In genomic region chr14:27725482-27725881, GRCh38 we compare ENCODE assay signal across 24 cellular contexts.
DNase-seq lines count a peak whose midpoint lies in the region; ATAC-seq, FAIRE-seq and TF ChIP-seq lines count a peak whose summit lies in the region.
"Had no signal": no experiment of that assay in that cellular context is flagged by ENCODE, and none has a peak within 500 bp of the region (broad histone marks: within the 10 kb centered on the region; RNA-seq: fewer than 3 reads in every experiment).

No MANE protein-coding gene starts in this region.

- no peaks in the 10 kb centered on the region for H3K27me3 ChIP-seq in HepG2 (ENCODE audit: control insufficient read depth in 1 of 2, insufficient read depth in 2 of 2, low read length in 2 of 2)
- no peaks in the 10 kb centered on the region for H3K27me3 ChIP-seq in right lobe of liver
- no peaks in the 10 kb centered on the region for H3K27me3 ChIP-seq in Karpas-422 (ENCODE audit: low read length)
- no peaks in the 10 kb centered on the region for H3K27me3 ChIP-seq in body of pancreas
- H3K27me3 ChIP-seq: BE2C, BLaER1 had no signal

- TF ChIP-seq EP300 in HepG2 (IDR thresholded peaks at IDR 0.05; ENCODE audit: low read depth in 2 of 2, low read length in 2 of 2), result no peak
- TF ChIP-seq EP300 in HepG2 (CRISPR knock-in tag; IDR thresholded peaks at IDR 0.05; ENCODE audit: borderline replicate concordance), result no peak

- H3K27ac ChIP-seq in HepG2 (ENCODE audit: extremely low read length, insufficient read depth, low read length) (no peak overlapping the region), right lobe of liver (no peak overlapping the region), Karpas-422 (ENCODE audit: low read length) (no peak overlapping the region), body of pancreas (no peak overlapping the region)
- H3K27ac ChIP-seq: 22Rv1, BLaER1 had no signal

- TF ChIP-seq POLR2A in HepG2 (IDR thresholded peaks at IDR 0.05; ENCODE audit: insufficient read depth in 1 of 2, low read depth in 2 of 2, low read length in 2 of 2) (no peak), right lobe of liver (IDR thresholded peaks at IDR 0.05) (no peak), body of pancreas (IDR thresholded peaks at IDR 0.05) (no peak)

- H3K9ac ChIP-seq in HepG2 (ENCODE audit: insufficient read depth, low read depth, low read length), result no peak overlapping the region
- no peak overlapping the region for H3K9ac ChIP-seq in Karpas-422 (ENCODE audit: low read length)
- H3K9ac ChIP-seq: BLaER1 had no signal

- in situ Hi-C loops in HepG2 (cut with HindIII; ENCODE audit: extremely low pct_ligation_motif_present, low pct_unique_long_range_greater_than_20kb), result no loop called here

- 2% methylated on average over 4 of the region's 4 CpGs for WGBS in HepG2 (ENCODE audit: low lambda C conversion rate)
- 42% methylated on average over 3 of the region's 4 CpGs for WGBS in right lobe of liver (ENCODE audit: insufficient coverage, low coverage, low lambda C conversion rate, missing lambda C conversion rate)
- WGBS in body of pancreas, 2 donors, result 26 to 30% methylated on average over 4 of the region's 4 CpGs

- H3K4me1 ChIP-seq in HepG2 (ENCODE audit: insufficient read depth, low read length) (no peaks in the 10 kb centered on the region), right lobe of liver (no peaks in the 10 kb centered on the region), Karpas-422 (ENCODE audit: low read length) (no peaks in the 10 kb centered on the region), body of pancreas (no peaks in the 10 kb centered on the region)
- H3K4me1 ChIP-seq: BE2C, BLaER1 had no signal

- no peaks in the 10 kb centered on the region for H3K36me3 ChIP-seq in HepG2 (replicated peaks in 1 of 2; ENCODE audit: control insufficient read depth in 1 of 2, insufficient read depth in 2 of 2, low read length in 2 of 2)
- H3K36me3 ChIP-seq in right lobe of liver, result no peaks in the 10 kb centered on the region
- H3K36me3 ChIP-seq in Karpas-422 (ENCODE audit: insufficient read depth, low read length), result no peaks in the 10 kb centered on the region
- no peaks in the 10 kb centered on the region for H3K36me3 ChIP-seq in body of pancreas (replicated peaks in 1 of 2; ENCODE audit: insufficient read depth in 1 of 2, low read depth in 2 of 2)
- H3K36me3 ChIP-seq: BE2C, BLaER1 had no signal

- H3K79me2 ChIP-seq in HepG2 (ENCODE audit: insufficient read depth, low read length) (no peaks in the 10 kb centered on the region), Karpas-422 (ENCODE audit: low read length) (no peaks in the 10 kb centered on the region)

- no peak for FAIRE-seq in HepG2 (lab: Jason Lieb, UNC)
- FAIRE-seq: GM12878, GM12892, GM18507 had no signal

- H2AFZ ChIP-seq in HepG2 (ENCODE audit: low read length), result no peak overlapping the region
- H2AFZ ChIP-seq in Karpas-422 (ENCODE audit: low read length), result no peak overlapping the region

- H4K20me1 ChIP-seq in HepG2 (ENCODE audit: insufficient read depth, low read length) (no peaks in the 10 kb centered on the region), Karpas-422 (ENCODE audit: insufficient read depth, low read depth, low read length) (no peaks in the 10 kb centered on the region)
- H4K20me1 ChIP-seq: BLaER1 had no signal

- intact Hi-C loops in HepG2 (cut with micrococcal nuclease; ENCODE audit: unreplicated experiment), result no loop called here
- intact Hi-C loops in right lobe of liver (cut with DNase I), result no loop called here
- intact Hi-C loops in body of pancreas (cut with DNase I), result no loop called here

- H3K4me2 ChIP-seq in HepG2 (ENCODE audit: low read depth, low read length) (no peak overlapping the region), Karpas-422 (ENCODE audit: low read depth, low read length, poor library complexity, severe bottlenecking) (no peak overlapping the region)
- H3K4me2 ChIP-seq: BLaER1 had no signal

- no peaks in the 10 kb centered on the region for H3K9me2 ChIP-seq in Karpas-422 (replicated peaks; ENCODE audit: insufficient read depth, low read length)

- TF ChIP-seq RAD21 in HepG2 (CRISPR knock-in tag; IDR thresholded peaks at IDR 0.05), result no peak

- POLR2A ChIA-PET in HepG2 (lab: Yijun Ruan, JAX), result no interaction called here

- no peak for TF ChIP-seq CTCF in HepG2 (CRISPR knock-in tag; IDR thresholded peaks at IDR 0.05)
- TF ChIP-seq CTCF in right lobe of liver (IDR thresholded peaks at IDR 0.05), result no peak
- TF ChIP-seq CTCF in body of pancreas (IDR thresholded peaks at IDR 0.05), result no peak

- H3K4me3 ChIP-seq in HepG2 (replicated peaks in 1 of 3; ENCODE audit: insufficient read depth in 1 of 3, low read depth in 2 of 3, low read length in 3 of 3), result no peak overlapping the region
- H3K4me3 ChIP-seq in right lobe of liver, result no peak overlapping the region
- 0 out of 2 replicates have a peak overlapping the region, but pooled peaks have one; percentile 9 for H3K4me3 ChIP-seq in Karpas-422 (ENCODE audit: low read length)
- no peak overlapping the region for H3K4me3 ChIP-seq in body of pancreas
- H3K4me3 ChIP-seq: BLaER1, GM12878 had no signal

- DNase-seq in HepG2 (ENCODE audit: low spot score), result no peak
- no peak for DNase-seq in right lobe of liver
- DNase-seq in Karpas-422, result no peak
- DNase-seq in body of pancreas, result no peak
- DNase-seq: ACHN; BE2C; C1 segment of cervical spinal cord; CD4-positive, alpha-beta memory T cell; CD4-positive, CD25-positive, alpha-beta regulatory T cell; CD8-positive, alpha-beta memory T cell; COR-L47; DMS 273 treated with DMSO at 0.1 percent for 48 hours; DMS153; DMS53; DMS79; DND-41; EL; GDM1 had no signal

- CTCF ChIA-PET in HepG2 (lab: Yijun Ruan, JAX; ENCODE audit: low intra/inter-chr PET ratio, low total read pairs), result no interaction called here

- BruUV-seq in HepG2 (replicated peaks; lab: Mats Ljungman, UMichigan), result no TSS peak

- H3K9me3 ChIP-seq in HepG2 (ENCODE audit: low read length) (peaks cover 95% of the 10 kb centered on the region), right lobe of liver (no peaks in the 10 kb centered on the region), Karpas-422 (ENCODE audit: low read length) (peaks cover 78% of the 10 kb centered on the region), body of pancreas (no peaks in the 10 kb centered on the region)
- H3K9me3 ChIP-seq: BE2C, BLaER1 had no signal

- ATAC-seq in HepG2 (no peak), right lobe of liver (no peak), body of pancreas (no peak), HG02759 (IDR thresholded peaks at IDR 0.05; ENCODE audit: unreplicated experiment) (no peak)
- ATAC-seq: GM12878 had no signal

TF ChIP-seq in HepG2, 621 proteins besides CTCF, POLR2A, EP300 and RAD21:
- no peak for TF ChIP-seq ZNF605 (CRISPR knock-in tag; IDR thresholded peaks at IDR 0.05)
- TF ChIP-seq CEBPZ (IDR thresholded peaks at IDR 0.05; ENCODE audit: low read length), result no peak
- TF ChIP-seq, protein P1, sequence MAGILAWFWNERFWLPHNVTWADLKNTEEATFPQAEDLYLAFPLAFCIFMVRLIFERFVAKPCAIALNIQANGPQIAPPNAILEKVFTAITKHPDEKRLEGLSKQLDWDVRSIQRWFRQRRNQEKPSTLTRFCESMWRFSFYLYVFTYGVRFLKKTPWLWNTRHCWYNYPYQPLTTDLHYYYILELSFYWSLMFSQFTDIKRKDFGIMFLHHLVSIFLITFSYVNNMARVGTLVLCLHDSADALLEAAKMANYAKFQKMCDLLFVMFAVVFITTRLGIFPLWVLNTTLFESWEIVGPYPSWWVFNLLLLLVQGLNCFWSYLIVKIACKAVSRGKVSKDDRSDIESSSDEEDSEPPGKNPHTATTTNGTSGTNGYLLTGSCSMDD (CRISPR knock-in tag; IDR thresholded peaks at IDR 0.05), result no peak
- TF ChIP-seq SRSF1 (optimal IDR thresholded peaks at IDR 0.05; ENCODE audit: low read depth, low read length), result no peak
- no peak for TF ChIP-seq RFX5 (IDR thresholded peaks at IDR 0.05; ENCODE audit: low read depth, low read length)
- no peak for TF ChIP-seq ATF7 (IDR thresholded peaks at IDR 0.05)
- no peak for TF ChIP-seq ATF7 (CRISPR knock-in tag; IDR thresholded peaks at IDR 0.05)
- peak; percentile 73 to 90 for TF ChIP-seq MAFK (conservative IDR thresholded peaks at IDR 0.05 in 1 of 2, IDR thresholded peaks at IDR 0.05 in 1 of 2; ENCODE audit: low read length in 2 of 2)
- TF ChIP-seq ZFP82 (CRISPR knock-in tag; IDR thresholded peaks at IDR 0.05; ENCODE audit: borderline replicate concordance), result no peak
- no peak for TF ChIP-seq RXRA (CRISPR knock-in tag; IDR thresholded peaks at IDR 0.05)
- peak; percentile 80 for TF ChIP-seq MAFF (IDR thresholded peaks at IDR 0.05; ENCODE audit: low read depth, low read length)
- TF ChIP-seq ZNF768 (CRISPR knock-in tag; IDR thresholded peaks at IDR 0.05), result no peak
- TF ChIP-seq NFRKB (IDR thresholded peaks at IDR 0.05), result no peak
